In genomic region chr1:202010042-202011015, GRCh38 we compare ENCODE assay signal across 8 cellular contexts. TPM values are rescaled to one million over a fixed set of nuclear protein-coding genes. Genes with fewer than 3 reads are reported as not detected.
A peak's percentile ranks its signal among the peaks of the same experiment; 100 is the strongest.
DNase-seq lines count a peak whose midpoint lies in the region; ATAC-seq and TF ChIP-seq lines count a peak whose summit lies in the region.

Gene ELF3 (plus strand): TSS chr1:202010587. CDS start chr1:202011137, 550 bp downstream.

- 69 to 80% (median 71%) methylated on average over 11 to 24 of the region's 24 CpGs for WGBS in heart left ventricle, 4 donors
- 27 to 59% (median 42%) methylated on average over 13 to 24 of the region's 24 CpGs for WGBS in stomach, 5 donors

- DNase-seq in DMS 273 (lab: John Stamatoyannopoulos, UW; ENCODE audit: unreplicated experiment), result peak; percentile 44
- DNase-seq in DMS 273 treated with DMSO at 0.1 percent for 48 hours (lab: John Stamatoyannopoulos, UW), result no peak
- peak; percentile 98 for DNase-seq in NCI-H510A treated with DMSO at 0.1 percent for 48 hours (lab: John Stamatoyannopoulos, UW)
- peak in 2 of 5 donors; percentile 24 to 80 for DNase-seq in heart left ventricle
- DNase-seq in stomach, result peak; percentile 95
- no peak for DNase-seq in activated naive CD4-positive, alpha-beta T cell treated with Interleukin-2 at 50 U/mL for 16 hours
- no peak for DNase-seq in BE2C

- TF ChIP-seq POLR2A in heart left ventricle (IDR thresholded peaks at IDR 0.05), result no peak
- TF ChIP-seq POLR2A in stomach (IDR thresholded peaks at IDR 0.05), result peak in 2 of 4 donors; percentile 88

- intact Hi-C loops in heart left ventricle (cut with DNase I) (loop anchor here in 1 of 10 donors (2.0 to 5.0 kb wide), 2 partner anchors 37 to 108 kb away; no protein-coding TSS in a partner anchor), stomach (cut with DNase I; ENCODE audit: low total_unique reads) (loop anchor here (5.0 kb wide), 1 partner anchor 122 kb away; no protein-coding TSS in a partner anchor)

- H3K27ac ChIP-seq in heart left ventricle (peak within 1 kb of the TSS in 2 of 12 donors; percentile 10 to 66), stomach (peak within 1 kb of the TSS; percentile 88 to 95 (median 94))

- H3K4me1 ChIP-seq in heart left ventricle (peaks cover 0 to 15% (median 4%) of the 10 kb centered on the region in 12 donors), stomach (peaks cover 11 to 41% (median 25%) of the 10 kb centered on the region in 4 donors), BE2C (no peaks in the 10 kb centered on the region; the same call in 1 of the 2 replicates)

- H3K27me3 ChIP-seq in heart left ventricle (no peaks in the 10 kb centered on the region), stomach (no peaks in the 10 kb centered on the region), BE2C (no peaks in the 10 kb centered on the region)

- ATAC-seq in HG03066 (IDR thresholded peaks at IDR 0.05; ENCODE audit: low read depth, unreplicated experiment) (peak; percentile 88), heart left ventricle (peak; percentile 12 to 75 (median 48))

- H3K4me3 ChIP-seq in heart left ventricle (peak within 1 kb of the TSS in 1 of 12 donors; percentile 6), stomach (peak within 1 kb of the TSS; percentile 45 to 64 (median 59)), BE2C (ENCODE audit: low read depth, low read length) (no peak within 1 kb of the TSS)

- no peak for TF ChIP-seq EP300 in stomach (IDR thresholded peaks at IDR 0.05)

- no peak for TF ChIP-seq CTCF in heart left ventricle (IDR thresholded peaks at IDR 0.05)
- peak in 1 of 7 experiments; percentile 13 for TF ChIP-seq CTCF in stomach (IDR thresholded peaks at IDR 0.05)
- no peak for TF ChIP-seq CTCF in BE2C (IDR thresholded peaks at IDR 0.05; ENCODE audit: low read depth, low read length)

- H3K36me3 ChIP-seq in heart left ventricle (peaks cover 0 to 26% (median 11%) of the 10 kb centered on the region in 9 donors), stomach (peaks cover 32 to 59% (median 51%) of the 10 kb centered on the region in 4 donors), BE2C (peaks cover 8% of the 10 kb centered on the region; the same call in 1 of the 2 replicates)

- H3K9me3 ChIP-seq in heart left ventricle, result no peaks in the 10 kb centered on the region
- H3K9me3 ChIP-seq in stomach, result no peaks in the 10 kb centered on the region
- H3K9me3 ChIP-seq in BE2C, result no peaks in the 10 kb centered on the region

RNA-seq across cellular contexts. Expression of gene ELF3, which starts in this region (rescaled TPM):
- total RNA-seq in heart left ventricle (10 to 100 TPM in 1 of 9 donors, 1 to 10 TPM in 2, under 1 TPM in 4, not detected in 2; 0.32 to 42.5 (median 0.69) TPM), stomach (1,000 to 10,000 TPM in 1 of 5 donors, 100 to 1,000 TPM in 4; 174 to 1,083 (median 289) TPM)
- polyA plus RNA-seq in heart left ventricle (1 to 10 TPM in 1 of 2 donors, under 1 TPM in 1; 0.15 to 3.9 TPM), stomach (100 to 1,000 TPM; 146 to 253 (median 242) TPM)
- not detected for polyA plus RNA-seq in BE2C (2012; ENCODE audit: insufficient read depth, insufficient read length, low read depth)

Comparison
In these comparisons a context has a peak if more than half of its experiments do, and no peak if none do; other contexts are left out.
1. RNA of gene ELF3 (total RNA-seq): 174 to 1,083 TPM in stomach; 0.32 to 42.5 TPM in heart left ventricle; every median in the first group is over 4 times any median in the second.
2. RNA of gene ELF3 (polyA plus RNA-seq): 146 to 253 TPM in stomach; 0.15 to 3.9 TPM in heart left ventricle; every median in the first group is over 10 times any median in the second.
3. DNase-seq: peak in DMS 273 (single experiment), NCI-H510A treated with DMSO at 0.1 percent for 48 hours (single experiment) and stomach (single experiment); none in DMS 273 treated with DMSO at 0.1 percent for 48 hours (single experiment), activated naive CD4-positive, alpha-beta T cell treated with Interleukin-2 at 50 U/mL for 16 hours (single experiment) and BE2C (single experiment).